In the genomic region with DNA sequence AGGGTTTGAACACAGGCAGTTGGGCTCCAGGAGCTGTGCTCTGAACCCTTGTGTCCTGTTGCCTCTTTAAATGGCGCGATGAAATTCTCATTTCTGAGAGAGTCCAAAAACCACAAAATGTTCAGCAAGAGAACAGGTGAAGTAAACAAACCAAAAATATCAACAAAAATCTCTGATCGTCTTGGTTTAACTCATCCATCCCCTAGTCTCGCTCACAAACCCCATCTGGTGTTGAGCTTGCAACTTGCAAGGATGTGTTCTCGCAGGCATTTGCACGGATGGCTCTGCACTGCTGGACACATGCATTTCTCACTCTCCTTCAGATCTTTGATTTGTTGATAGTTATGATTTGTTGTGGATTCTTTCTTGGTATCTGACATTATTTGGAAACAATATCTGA, we compare ENCODE assay signal across 10 cellular contexts. TPM values are rescaled to one million over a fixed set of nuclear protein-coding genes. Genes with fewer than 3 reads are reported as not detected.
DNase-seq lines count a peak whose midpoint lies in the region; TF ChIP-seq lines count a peak whose summit lies in the region.
"Had no signal": no experiment of that assay in that cellular context is flagged by ENCODE, and none has a peak within 500 bp of the region (broad histone marks: within the 10 kb centered on the region; RNA-seq: fewer than 3 reads in every experiment).

No MANE protein-coding gene starts in this region.

- peak; percentile 28; the same call in 1 of the 2 replicates for TF ChIP-seq CTCF in OCI-LY1 (IDR thresholded peaks at IDR 0.05; ENCODE audit: low read length)
- peak; percentile 18 to 45 for TF ChIP-seq CTCF in fibroblast of lung (conservative IDR thresholded peaks at IDR 0.05 in 1 of 2, IDR thresholded peaks at IDR 0.05 in 1 of 2; ENCODE audit: low read depth in 1 of 2, low read length in 2 of 2)

- no peak overlapping the region for H3K4ac ChIP-seq in trophoblast cell (ENCODE audit: low read depth, low read length)

- no peak overlapping the region for H3K14ac ChIP-seq in trophoblast cell (ENCODE audit: low read length)

- H4K8ac ChIP-seq in trophoblast cell (ENCODE audit: low read depth, low read length) = no peak overlapping the region

- no peak overlapping the region for H3K18ac ChIP-seq in trophoblast cell (ENCODE audit: low read length)

- H3K27ac ChIP-seq in OCI-LY1 (ENCODE audit: low read depth, low read length, poor library complexity, severe bottlenecking) (no peak overlapping the region), fibroblast of lung (ENCODE audit: insufficient read depth, low read length) (no peak overlapping the region), trophoblast cell (ENCODE audit: low read depth, low read length) (no peak overlapping the region)

- H3K9ac ChIP-seq in OCI-LY1 (ENCODE audit: low read length) (no peak overlapping the region), fibroblast of lung (ENCODE audit: insufficient read depth, low read length) (no peak overlapping the region), trophoblast cell (ENCODE audit: low read length) (no peak overlapping the region)

- no peak overlapping the region for H2AK5ac ChIP-seq in trophoblast cell (ENCODE audit: low read length)

- no peaks in the 10 kb centered on the region for H3F3A ChIP-seq in OCI-LY1 (ENCODE audit: insufficient read depth, low read length)

- no peaks in the 10 kb centered on the region for H3K79me1 ChIP-seq in trophoblast cell (ENCODE audit: low read length)

- no peaks in the 10 kb centered on the region for H3K9me3 ChIP-seq in OCI-LY1 (ENCODE audit: low read length)
- H3K9me3 ChIP-seq in fibroblast of lung (ENCODE audit: control insufficient read depth, insufficient read depth, low read depth, low read length) = no peaks in the 10 kb centered on the region
- peaks cover 2% of the 10 kb centered on the region for H3K9me3 ChIP-seq in trophoblast cell (ENCODE audit: insufficient read depth, low read depth, low read length)

- H2BK12ac ChIP-seq in trophoblast cell (ENCODE audit: low read length) = no peak overlapping the region

- H2BK120ac ChIP-seq in trophoblast cell (ENCODE audit: insufficient read depth, low read length, poor library complexity) = no peak overlapping the region

- no peak overlapping the region for H4K91ac ChIP-seq in trophoblast cell (ENCODE audit: low read depth, low read length)

- WGBS in trophoblast cell (ENCODE audit: extremely low coverage, insufficient coverage, insufficient read length) = no CpG with 5 or more reads among the region's 6 CpGs

- no peak overlapping the region for H2AFZ ChIP-seq in OCI-LY1 (ENCODE audit: low read length)
- no peak overlapping the region for H2AFZ ChIP-seq in fibroblast of lung (ENCODE audit: low read length)
- H2AFZ ChIP-seq in trophoblast cell (ENCODE audit: insufficient read depth, low read length, poor library complexity) = no peak overlapping the region

- no peaks in the 10 kb centered on the region for H3K27me3 ChIP-seq in H7 (ENCODE audit: control insufficient read depth, insufficient read depth, low read length)
- no peaks in the 10 kb centered on the region for H3K27me3 ChIP-seq in OCI-LY1 (ENCODE audit: insufficient read depth, low read length)
- no peaks in the 10 kb centered on the region for H3K27me3 ChIP-seq in fibroblast of lung (ENCODE audit: control insufficient read depth, insufficient read depth, low read length)
- H3K27me3 ChIP-seq in trophoblast cell (ENCODE audit: insufficient read depth, low read length) = no peaks in the 10 kb centered on the region

- no peak overlapping the region for H3K23ac ChIP-seq in trophoblast cell (ENCODE audit: low read length)

- H3K9me2 ChIP-seq in OCI-LY1 (ENCODE audit: low read depth, low read length) = no peaks in the 10 kb centered on the region

- H3K4me1 ChIP-seq in OCI-LY1 (ENCODE audit: insufficient read depth, low read length, severe bottlenecking) = no peaks in the 10 kb centered on the region
- H3K4me1 ChIP-seq in fibroblast of lung (ENCODE audit: control insufficient read depth, extremely low read depth, insufficient read depth, low read length) = peaks cover 16% of the 10 kb centered on the region
- H3K4me1 ChIP-seq in trophoblast cell (ENCODE audit: control insufficient read depth in 1 of 2, insufficient read depth in 2 of 2, low read length in 2 of 2) = no peaks in the 10 kb centered on the region

- no peaks in the 10 kb centered on the region for H4K20me1 ChIP-seq in OCI-LY1 (ENCODE audit: insufficient read depth, low read length)
- H4K20me1 ChIP-seq in fibroblast of lung (ENCODE audit: control insufficient read depth, extremely low read depth, insufficient read depth, low read length) = no peaks in the 10 kb centered on the region

- H2BK5ac ChIP-seq in trophoblast cell (ENCODE audit: low read depth, low read length, poor library complexity) = no peak overlapping the region

- no peak overlapping the region for H3K4me2 ChIP-seq in OCI-LY1 (ENCODE audit: low read length)
- no peak overlapping the region for H3K4me2 ChIP-seq in fibroblast of lung (ENCODE audit: extremely low read depth, insufficient read depth, low read length)
- H3K4me2 ChIP-seq in trophoblast cell (ENCODE audit: low read length) = no peak overlapping the region

- intact Hi-C loops in posterior vena cava (cut with DNase I) = no loop called here

- H3K79me2 ChIP-seq in OCI-LY1 (ENCODE audit: insufficient read depth, low read length) (no peaks in the 10 kb centered on the region), fibroblast of lung (ENCODE audit: control insufficient read depth, insufficient read depth, low read length) (no peaks in the 10 kb centered on the region), trophoblast cell (ENCODE audit: control insufficient read depth, insufficient read depth, low read length, poor library complexity) (no peaks in the 10 kb centered on the region)

- peak; percentile 65 for DNase-seq in H7
- DNase-seq in fibroblast of lung (ENCODE audit: low read depth in 2 of 2) = peak in 1 of 2 donors; percentile 49
- peak; percentile 9 for DNase-seq in posterior vena cava (ENCODE audit: low spot score)
- DNase-seq in activated CD8-positive, alpha-beta memory T cell treated with anti-CD3 and anti-CD28 coated beads, Interleukin-2, amount 50 U/mL, for 4 hours = no peak
- no peak for DNase-seq in OCI-M2 (lab: John Stamatoyannopoulos, UW; ENCODE audit: unreplicated experiment)
- DNase-seq in trophoblast cell = no peak
- DNase-seq: activated CD8-positive, alpha-beta memory T cell treated with anti-CD3 and anti-CD28 coated beads for 24 hours; OCI-M1 had no signal

- H3K4me3 ChIP-seq in H7 (ENCODE audit: insufficient read depth, low read depth, low read length) = no peak overlapping the region
- no peak overlapping the region for H3K4me3 ChIP-seq in OCI-LY1 (ENCODE audit: low read depth, low read length, poor library complexity, severe bottlenecking)
- no peak overlapping the region for H3K4me3 ChIP-seq in fibroblast of lung (replicated peaks in 1 of 4; ENCODE audit: control extremely low read depth in 1 of 4, insufficient read depth in 1 of 4, low read depth in 3 of 4, low read length in 4 of 4)
- no peak overlapping the region for H3K4me3 ChIP-seq in trophoblast cell (ENCODE audit: low read depth, low read length)
- H3K4me3 ChIP-seq: GM12878 had no signal

- H3K36me3 ChIP-seq in H7 (replicated peaks; ENCODE audit: control insufficient read depth, insufficient read depth, low read length) (peaks cover 4% of the 10 kb centered on the region), OCI-LY1 (ENCODE audit: insufficient read depth, low read length) (peaks cover 13% of the 10 kb centered on the region), fibroblast of lung (ENCODE audit: control insufficient read depth, insufficient read depth, low read length) (peaks cover 18% of the 10 kb centered on the region), trophoblast cell (ENCODE audit: control insufficient read depth in 1 of 2, insufficient read depth in 2 of 2, low read length in 2 of 2) (peaks cover 4 to 16% of the 10 kb centered on the region in 2 experiments)

- H4K12ac ChIP-seq in trophoblast cell (ENCODE audit: low read depth, low read length) = no peak overlapping the region

RNA-seq across cellular contexts. Expression of a gene that starts 31.1 kb away (rescaled TPM):
- 17.6 and 21.4 TPM in 2 replicates for total RNA-seq in H7 (2014; rRNA removed; shearing (Covaris generic))
- total RNA-seq in fibroblast of lung (35.4 and 58.6 TPM in 2 replicates), posterior vena cava (10 to 100 TPM; 20.5 to 22.4 TPM)
- polyA plus RNA-seq in fibroblast of lung = 24.4 and 45.3 TPM in 2 replicates
- polyA plus RNA-seq in fibroblast of lung (2012) = 40.0 and 80.5 TPM in 2 replicates
- polyA minus RNA-seq in fibroblast of lung (ENCODE audit: low replicate concordance) = 72.8 and 154 TPM in 2 replicates
- polyA plus RNA-seq in trophoblast cell (2013) = 9.9 and 10.3 TPM in 2 replicates

Comparison
In these comparisons a context has a peak if more than half of its experiments do, and no peak if none do; other contexts are left out.
1. DNase-seq: peak in H7 (single experiment) and posterior vena cava (single experiment); none in activated CD8-positive, alpha-beta memory T cell treated with anti-CD3 and anti-CD28 coated beads, Interleukin-2, amount 50 U/mL, for 4 hours (single experiment), OCI-M2 (single experiment) and trophoblast cell (0 of 2).